ENCODE assay signal across 22 cellular contexts in genomic region chr4:2407991-2408342, GRCh38. TPM values are rescaled to one million over a fixed set of nuclear protein-coding genes. Genes with fewer than 3 reads are reported as not detected.
"Had no signal": no experiment of that assay in that cellular context is flagged by ENCODE, and none has a peak within 500 bp of the region (broad histone marks: within the 10 kb centered on the region; RNA-seq: fewer than 3 reads in every experiment).

No MANE protein-coding gene starts in this region.

- H3K27me3 Mint-ChIP-seq: activated CD4-positive, alpha-beta memory T cell treated with anti-CD3 and anti-CD28 coated beads, Interleukin-2, amount 10 ng/mL, durations not matched to agents 7 days and 5 days had no signal

- H3K9me3 ChIP-seq: gastroesophageal sphincter, heart left ventricle, left ventricle myocardium inferior, suprapubic skin, vagina had no signal

- H3K27ac Mint-ChIP-seq: activated CD4-positive, alpha-beta memory T cell treated with anti-CD3 and anti-CD28 coated beads, Interleukin-2, amount 10 ng/mL, durations not matched to agents 7 days and 5 days; activated naive CD8-positive, alpha-beta T cell treated with anti-CD3 and anti-CD28 coated beads, Interleukin-2, amount 10 ng/mL, durations not matched to agents 7 days and 5 days; brain; nephron progenitor cell; T-helper 1 cell treated with Interleukin-12 subunit alpha and Interleukin-12 subunit beta and Interleukin-4 antibody, amounts not matched to agents 30 μg/mL and 1 μg/mL, for 36 hours had no signal

- H3K4me3 Mint-ChIP-seq: activated CD4-positive, alpha-beta memory T cell treated with anti-CD3 and anti-CD28 coated beads, Interleukin-2, amount 10 ng/mL, durations not matched to agents 7 days and 5 days; activated naive CD8-positive, alpha-beta T cell treated with anti-CD3 and anti-CD28 coated beads, Interleukin-2, amount 10 ng/mL, durations not matched to agents 7 days and 5 days; brain; nephron progenitor cell; stimulated activated naive CD8-positive, alpha-beta T cell treated with anti-CD3 and anti-CD28 coated beads, Interleukin-15, amount 100 ng/mL, for 72 hours; T-helper 1 cell treated with Interleukin-12 subunit alpha and Interleukin-12 subunit beta and Interleukin-4 antibody, amounts not matched to agents 30 μg/mL and 1 μg/mL, for 36 hours had no signal

- H3K36me3 Mint-ChIP-seq: activated naive CD8-positive, alpha-beta T cell treated with anti-CD3 and anti-CD28 coated beads, Interleukin-2, amount 10 ng/mL, durations not matched to agents 7 days and 5 days; brain had no signal

- H3K36me3 ChIP-seq: gastroesophageal sphincter, heart left ventricle, left ventricle myocardium inferior, suprapubic skin, vagina, WERI-Rb-1 had no signal

- ATAC-seq: esophagus mucosa; gastroesophageal sphincter; heart left ventricle; stimulated activated naive CD8-positive, alpha-beta T cell treated with anti-CD3 and anti-CD28 coated beads, Interleukin-15, amount 100 ng/mL, for 72 hours had no signal

- DNase-seq: activated CD4-positive, alpha-beta memory T cell treated with anti-CD3 and anti-CD28 coated beads, Interleukin-2, amount 10 ng/mL, durations not matched to agents 7 days and 5 days; activated naive CD8-positive, alpha-beta T cell treated with anti-CD3 and anti-CD28 coated beads, Interleukin-2, amount 10 ng/mL, durations not matched to agents 7 days and 5 days; amygdala; cortex of kidney; effector CD4-positive, alpha-beta T cell; kidney glomerular epithelial cell; left ventricle myocardium inferior; mammary epithelial cell; nephron progenitor cell; occipital lobe; stimulated activated CD4-positive, alpha-beta T cell treated with anti-CD3 and anti-CD28 coated beads, Interleukin-12 subunit alpha, Interleukin-12 subunit beta, amount 100 ng/mL, for 4 hours; trophoblast cell had no signal

- H3K9me3 Mint-ChIP-seq: activated CD4-positive, alpha-beta memory T cell treated with anti-CD3 and anti-CD28 coated beads, Interleukin-2, amount 10 ng/mL, durations not matched to agents 7 days and 5 days; activated naive CD8-positive, alpha-beta T cell treated with anti-CD3 and anti-CD28 coated beads, Interleukin-2, amount 10 ng/mL, durations not matched to agents 7 days and 5 days; nephron progenitor cell; stimulated activated naive CD8-positive, alpha-beta T cell treated with anti-CD3 and anti-CD28 coated beads, Interleukin-15, amount 100 ng/mL, for 72 hours; T-helper 1 cell treated with Interleukin-12 subunit alpha and Interleukin-12 subunit beta and Interleukin-4 antibody, amounts not matched to agents 30 μg/mL and 1 μg/mL, for 36 hours had no signal

- H3K27me3 ChIP-seq: heart left ventricle, suprapubic skin, vagina had no signal

- H3K27ac ChIP-seq: gastroesophageal sphincter, heart left ventricle, left ventricle myocardium inferior, suprapubic skin, vagina, WERI-Rb-1 had no signal

- H3K4me3 ChIP-seq: gastroesophageal sphincter, heart left ventricle, left ventricle myocardium inferior, suprapubic skin, vagina had no signal

RNA-seq across cellular contexts. Expression of gene CFAP99, which starts 10.8 kb away (rescaled TPM):
- total RNA-seq: gastroesophageal sphincter, heart left ventricle, left ventricle myocardium inferior, mammary epithelial cell, myocyte, occipital lobe, suprapubic skin, vagina had no signal
- polyA plus RNA-seq: heart left ventricle, mammary epithelial cell had no signal
